9 cellular contexts compared by ENCODE assay signal in genomic region chr7:129952164-129952652, GRCh38. TPM values are rescaled to one million over a fixed set of nuclear protein-coding genes. Genes with fewer than 3 reads are reported as not detected.
DNase-seq lines count a peak whose midpoint lies in the region; ATAC-seq and TF ChIP-seq lines count a peak whose summit lies in the region.
"Had no signal": no experiment of that assay in that cellular context is flagged by ENCODE, and none has a peak within 500 bp of the region (broad histone marks: within the 10 kb centered on the region; RNA-seq: fewer than 3 reads in every experiment).

No MANE protein-coding gene starts in this region.

- peak; percentile 7 for ATAC-seq in GM23338

- H2AFZ ChIP-seq in GM23338: no peak overlapping the region
- peak overlapping the region; percentile 72; the same call in 1 of the 2 replicates for H2AFZ ChIP-seq in Loucy (ENCODE audit: low read length)
- no peak overlapping the region for H2AFZ ChIP-seq in neural progenitor cell (replicated peaks)

- H3K27me3 Mint-ChIP-seq in GM23338 (ENCODE audit: insufficient read depth, low read depth, poor library complexity) (peaks cover 8% of the 10 kb centered on the region), neural progenitor cell (ENCODE audit: insufficient read depth, low read depth) (peaks cover 12% of the 10 kb centered on the region)
- no peaks in the 10 kb centered on the region for H3K27me3 Mint-ChIP-seq in activated T-cell treated with anti-CD3 and anti-CD28 coated beads, Interleukin-2, amount 50 U/mL, for 24 hours

- H3K27ac ChIP-seq in GM23338 (ENCODE audit: low read depth) (peak overlapping the region; percentile 95; the same call in 1 of the 2 replicates), neural progenitor cell (peak overlapping the region; percentile 99)

- H4K20me1 ChIP-seq in GM23338 (replicated peaks; ENCODE audit: insufficient read depth) (no peaks in the 10 kb centered on the region), Loucy (ENCODE audit: insufficient read depth, low read length, poor library complexity, severe bottlenecking) (peaks cover 19% of the 10 kb centered on the region), neural progenitor cell (ENCODE audit: low read depth) (peaks cover 24% of the 10 kb centered on the region)

- H3F3A ChIP-seq in GM23338 (replicated peaks; ENCODE audit: low read depth) (peaks cover 7% of the 10 kb centered on the region; the same call in 1 of the 2 replicates), Loucy (ENCODE audit: low read depth) (no peaks in the 10 kb centered on the region), neural progenitor cell (ENCODE audit: low read depth) (peaks cover 48% of the 10 kb centered on the region)

- DNase-seq in GM10266 (ENCODE audit: extremely low spot score): peak; percentile 53
- peak; percentile 47 for DNase-seq in GM23338 (ENCODE audit: low spot score)
- DNase-seq in activated T-cell treated with anti-CD3 and anti-CD28 coated beads, Interleukin-2, amount 50 U/mL, for 24 hours: no peak
- peak; percentile 19 for DNase-seq in fibroblast of the aortic adventitia (ENCODE audit: low read depth)
- DNase-seq in neural progenitor cell (ENCODE audit: low spot score): peak; percentile 56
- DNase-seq in iPS-NIHi11 (ENCODE audit: low spot score): no peak
- DNase-seq in NCI-H1436 (lab: John Stamatoyannopoulos, UW): no peak

- H3K27ac Mint-ChIP-seq in GM23338: no peak overlapping the region; the same call in 1 of the 2 replicates
- H3K27ac Mint-ChIP-seq in activated T-cell treated with anti-CD3 and anti-CD28 coated beads, Interleukin-2, amount 50 U/mL, for 24 hours: peak overlapping the region; percentile 94
- peak overlapping the region; percentile 96 for H3K27ac Mint-ChIP-seq in neural progenitor cell
- H3K27ac Mint-ChIP-seq: dendritic cell treated with granulocyte-macrophage colony-stimulating factor and Interleukin-4, amounts not matched to agents 40 ng/mL and 50 ng/mL, for 4 days had no signal

- H3K4me3 Mint-ChIP-seq in GM23338 (no peak overlapping the region), neural progenitor cell (no peak overlapping the region)
- no peak overlapping the region for H3K4me3 Mint-ChIP-seq in activated T-cell treated with anti-CD3 and anti-CD28 coated beads, Interleukin-2, amount 50 U/mL, for 24 hours
- H3K4me3 Mint-ChIP-seq: dendritic cell treated with granulocyte-macrophage colony-stimulating factor and Interleukin-4, amounts not matched to agents 40 ng/mL and 50 ng/mL, for 4 days had no signal

- H3K79me2 ChIP-seq in GM23338 (replicated peaks; ENCODE audit: insufficient read depth): peaks cover 38% of the 10 kb centered on the region
- peaks cover 51% of the 10 kb centered on the region for H3K79me2 ChIP-seq in Loucy (ENCODE audit: insufficient read depth, low read length)
- H3K79me2 ChIP-seq in neural progenitor cell (ENCODE audit: low read depth): peaks cover 52% of the 10 kb centered on the region

- peak overlapping the region; percentile 72 for H3K4me2 ChIP-seq in GM23338
- H3K4me2 ChIP-seq in Loucy (ENCODE audit: low read depth, low read length, poor library complexity, severe bottlenecking): peak overlapping the region; percentile 96
- H3K4me2 ChIP-seq in neural progenitor cell: peak overlapping the region; percentile 84

- no peaks in the 10 kb centered on the region for H3K9me3 Mint-ChIP-seq in GM23338
- no peaks in the 10 kb centered on the region for H3K9me3 Mint-ChIP-seq in activated T-cell treated with anti-CD3 and anti-CD28 coated beads, Interleukin-2, amount 50 U/mL, for 24 hours
- peaks cover 3% of the 10 kb centered on the region for H3K9me3 Mint-ChIP-seq in neural progenitor cell
- H3K9me3 Mint-ChIP-seq: dendritic cell treated with granulocyte-macrophage colony-stimulating factor and Interleukin-4, amounts not matched to agents 40 ng/mL and 50 ng/mL, for 4 days had no signal

- H3K4me1 Mint-ChIP-seq in GM23338: peaks cover 20% of the 10 kb centered on the region
- peaks cover 19% of the 10 kb centered on the region for H3K4me1 Mint-ChIP-seq in activated T-cell treated with anti-CD3 and anti-CD28 coated beads, Interleukin-2, amount 50 U/mL, for 24 hours (ENCODE audit: low read depth)
- H3K4me1 Mint-ChIP-seq in neural progenitor cell: peaks cover 12% of the 10 kb centered on the region

- no peaks in the 10 kb centered on the region for H3K27me3 ChIP-seq in GM23338 (ENCODE audit: insufficient read depth)
- no peaks in the 10 kb centered on the region for H3K27me3 ChIP-seq in Loucy (ENCODE audit: insufficient read depth, low read length, poor library complexity, severe bottlenecking)
- no peaks in the 10 kb centered on the region for H3K27me3 ChIP-seq in neural progenitor cell

- peaks cover 7% of the 10 kb centered on the region for H3K36me3 Mint-ChIP-seq in GM23338 (ENCODE audit: low read depth)
- H3K36me3 Mint-ChIP-seq in activated T-cell treated with anti-CD3 and anti-CD28 coated beads, Interleukin-2, amount 50 U/mL, for 24 hours (ENCODE audit: low read depth): peaks cover 7% of the 10 kb centered on the region
- no peaks in the 10 kb centered on the region for H3K36me3 Mint-ChIP-seq in neural progenitor cell

- H3K4me3 ChIP-seq in GM23338 (peak overlapping the region; percentile 63), Loucy (ENCODE audit: low read length, poor library complexity, severe bottlenecking) (peak overlapping the region; percentile 94), fibroblast of the aortic adventitia (ENCODE audit: low read depth, low read length) (peak overlapping the region; percentile 85), neural progenitor cell (peak overlapping the region; percentile 98)

- no peaks in the 10 kb centered on the region for H3K36me3 ChIP-seq in GM23338 (ENCODE audit: insufficient read depth)
- H3K36me3 ChIP-seq in Loucy (ENCODE audit: insufficient read depth, low read length): no peaks in the 10 kb centered on the region
- H3K36me3 ChIP-seq in neural progenitor cell: no peaks in the 10 kb centered on the region

- TF ChIP-seq CTCF in GM10266 (IDR thresholded peaks at IDR 0.05; ENCODE audit: control insufficient read depth, insufficient read depth, low read depth, missing control alignments) (peak; percentile 30), GM23338 (conservative IDR thresholded peaks at IDR 0.05; ENCODE audit: low read depth in 2 of 2) (0 out of 4 replicates have a peak, but pooled peaks of 1 of the 2 experiments have one; percentile 5), Loucy (conservative IDR thresholded peaks at IDR 0.05; ENCODE audit: low read length) (no peak), fibroblast of the aortic adventitia (IDR thresholded peaks at IDR 0.05; ENCODE audit: insufficient read depth, low read length) (no peak), neural progenitor cell (IDR thresholded peaks at IDR 0.05) (no peak)

- H3K9ac ChIP-seq in Loucy (ENCODE audit: low read depth, low read length, poor library complexity, severe bottlenecking) (peak overlapping the region; percentile 81), neural progenitor cell (peak overlapping the region; percentile 85)

- peaks cover 17% of the 10 kb centered on the region for H3K4me1 ChIP-seq in GM23338 (ENCODE audit: insufficient read depth)
- H3K4me1 ChIP-seq in Loucy (ENCODE audit: insufficient read depth, low read length, poor library complexity, severe bottlenecking): peaks cover 41% of the 10 kb centered on the region
- peaks cover 16% of the 10 kb centered on the region for H3K4me1 ChIP-seq in neural progenitor cell

- H3K9me2 ChIP-seq in GM23338 (ENCODE audit: insufficient read depth): 0 out of 2 replicates have a peak, but pooled peaks cover 3% of the 10 kb centered on the region
- H3K9me2 ChIP-seq in Loucy (replicated peaks; ENCODE audit: low read depth, low read length): no peaks in the 10 kb centered on the region

- H3K9me3 ChIP-seq in Loucy (ENCODE audit: insufficient read depth, low read depth, low read length) (no peaks in the 10 kb centered on the region), neural progenitor cell (ENCODE audit: low read depth) (no peaks in the 10 kb centered on the region)

TF ChIP-seq in GM23338, 12 proteins besides CTCF, POLR2A, EP300 and RAD21 (continues in another document):
- no peak for TF ChIP-seq STAT1 (IDR thresholded peaks at IDR 0.05; ENCODE audit: unreplicated experiment)

RNA-seq across cellular contexts. Expression of gene UBE2H, which starts 0.6 kb away (rescaled TPM):
- total RNA-seq in GM23338 (2014; rRNA removed; shearing (Covaris generic)): 86.5 and 107 TPM in 2 replicates
- 37.2 and 40.8 TPM in 2 replicates for polyA plus RNA-seq in GM23338 (2016; fragmentation: Nextera tagmentation; extraction: Ambion mirVana)
- total RNA-seq in fibroblast of the aortic adventitia (ENCODE audit: low replicate concordance) (59.5 and 71.6 TPM in 2 replicates), neural progenitor cell (ENCODE audit: low replicate concordance) (84.1 and 114 TPM in 2 replicates)

Comparison
In these comparisons a context has a peak if more than half of its experiments do, and no peak if none do; other contexts are left out.
1. DNase-seq: peak in GM10266 (single experiment), GM23338 (single experiment), fibroblast of the aortic adventitia (single experiment) and neural progenitor cell (single experiment); none in activated T-cell treated with anti-CD3 and anti-CD28 coated beads, Interleukin-2, amount 50 U/mL, for 24 hours (single experiment), iPS-NIHi11 (single experiment) and NCI-H1436 (single experiment).
2. Peak in every context shown above with its lines, with median percentiles within 50 percentile points of each other: H3K4me2 ChIP-seq and H3K4me3 ChIP-seq.